Comparison of ENCODE assay signal across 15 cellular contexts in genomic region chr9:85430659-85431370, GRCh38.
DNase-seq lines count a peak whose midpoint lies in the region; ATAC-seq and TF ChIP-seq lines count a peak whose summit lies in the region.
"Had no signal": no experiment of that assay in that cellular context is flagged by ENCODE, and none has a peak within 500 bp of the region (broad histone marks: within the 10 kb centered on the region; RNA-seq: fewer than 3 reads in every experiment).

No MANE protein-coding gene starts in this region.

- peaks cover 4% of the 10 kb centered on the region for H3K9me3 Mint-ChIP-seq in nephron
- H3K9me3 Mint-ChIP-seq: natural killer cell had no signal

- peaks cover 48% of the 10 kb centered on the region for H3K4me1 Mint-ChIP-seq in nephron
- H3K4me1 Mint-ChIP-seq: natural killer cell had no signal

- peaks cover 3% of the 10 kb centered on the region for H3K27me3 Mint-ChIP-seq in nephron (ENCODE audit: low read depth)

- peaks cover 5% of the 10 kb centered on the region for H3K36me3 Mint-ChIP-seq in nephron (ENCODE audit: low read depth)
- H3K36me3 Mint-ChIP-seq: natural killer cell had no signal

- DNase-seq in COR-L47 (lab: John Stamatoyannopoulos, UW) (peak; percentile 96), NCI-H1417 (lab: John Stamatoyannopoulos, UW) (peak in 2 of 3 experiments; percentile 88 to 98), astrocyte of the hippocampus (ENCODE audit: low read depth, low spot score) (peak; percentile 40), activated gamma-delta T cell treated with Interleukin-2 at 50 U/mL for 16 hours (no peak)
- DNase-seq in stimulated activated CD4-positive, alpha-beta T cell treated with anti-CD3 and anti-CD28 coated beads, Interleukin-4, amount 100 ng/mL, for 24 hours = no peak
- DNase-seq: activated CD8-positive, alpha-beta memory T cell treated with anti-CD3 and anti-CD28 coated beads for 24 hours; GOT3; IMR-90; natural killer cell; SW 1271; upper lobe of left lung had no signal

- H3K4me3 Mint-ChIP-seq in nephron = peak overlapping the region in 1 of 3 experiments; percentile 39
- H3K4me3 Mint-ChIP-seq: natural killer cell had no signal

- TF ChIP-seq CTCF in nephron (IDR thresholded peaks at IDR 0.05; ENCODE audit: unreplicated experiment in 3 of 3) = no peak

- peak overlapping the region in 2 of 3 experiments; percentile 60 to 75 for H3K27ac Mint-ChIP-seq in nephron
- H3K27ac Mint-ChIP-seq: natural killer cell had no signal

- ATAC-seq in HG02571 (IDR thresholded peaks at IDR 0.05; ENCODE audit: unreplicated experiment) = no peak
- no peak for ATAC-seq in GM19397 (IDR thresholded peaks at IDR 0.05; ENCODE audit: unreplicated experiment)
- ATAC-seq: natural killer cell, Panc1 had no signal

Comparison
In these comparisons a context has a peak if more than half of its experiments do, and no peak if none do; other contexts are left out.
1. DNase-seq: peak in COR-L47 (single experiment), NCI-H1417 (2 of 3) and astrocyte of the hippocampus (single experiment); none in stimulated activated CD4-positive, alpha-beta T cell treated with anti-CD3 and anti-CD28 coated beads, Interleukin-4, amount 100 ng/mL, for 24 hours (single experiment) and activated gamma-delta T cell treated with Interleukin-2 at 50 U/mL for 16 hours (single experiment).